In genomic region chr1:11719313-11720032, GRCh38 we compare ENCODE assay signal across 8 cellular contexts. TPM values are rescaled to one million over a fixed set of nuclear protein-coding genes. Genes with fewer than 3 reads are reported as not detected.
A peak's percentile ranks its signal among the peaks of the same experiment; 100 is the strongest.
DNase-seq lines count a peak whose midpoint lies in the region; ATAC-seq, FAIRE-seq and TF ChIP-seq lines count a peak whose summit lies in the region.

No MANE protein-coding gene starts in this region.

- H3K4me1 ChIP-seq in heart right ventricle (peaks cover 0 to 18% (median 10%) of the 10 kb centered on the region in 9 donors), psoas muscle (peaks cover 7% of the 10 kb centered on the region)

- H3K27ac ChIP-seq in heart right ventricle (peak overlapping the region in 6 of 10 donors; percentile 10 to 83 (median 38)), psoas muscle (no peak overlapping the region)

- TF ChIP-seq CTCF in heart right ventricle (IDR thresholded peaks at IDR 0.05) (peak; percentile 86 to 99 (median 98)), psoas muscle (IDR thresholded peaks at IDR 0.05) (peak; percentile 93)

- no peaks in the 10 kb centered on the region for H3K36me3 ChIP-seq in heart right ventricle
- H3K36me3 ChIP-seq in psoas muscle (ENCODE audit: insufficient read depth in 1 of 2, low read depth in 1 of 2), result no peaks in the 10 kb centered on the region

- peak overlapping the region in 9 of 10 donors; percentile 14 to 55 (median 46) for H3K4me3 ChIP-seq in heart right ventricle
- H3K4me3 ChIP-seq in psoas muscle, result peak overlapping the region; percentile 37

- DNase-seq in M059J (ENCODE audit: low read depth), result peak; percentile 51
- DNase-seq in T follicular helper cell (ENCODE audit: low read depth), result peak; percentile 78
- peak; percentile 71 for DNase-seq in activated naive CD8-positive, alpha-beta T cell treated with anti-CD3 and anti-CD28 coated beads, Interleukin-2, amount 50 U/mL, for 16 hours (ENCODE audit: low read depth, low spot score)
- DNase-seq in heart right ventricle, result peak; percentile 78 to 84
- DNase-seq in psoas muscle, result peak; percentile 83 to 89
- peak; percentile 89 for DNase-seq in ureter (ENCODE audit: low spot score)

- peaks cover 0 to 29% (median 0%) of the 10 kb centered on the region in 7 donors for H3K27me3 ChIP-seq in heart right ventricle
- peaks cover 0 to 4% (median 0%) of the 10 kb centered on the region in 3 donors for H3K27me3 ChIP-seq in psoas muscle (ENCODE audit: insufficient read depth in 3 of 3, low read length in 2 of 3)

- FAIRE-seq in A204.1 (lab: Jason Lieb, UNC), result peak; percentile 54

- ATAC-seq in GM18498 (IDR thresholded peaks at IDR 0.05; ENCODE audit: unreplicated experiment) (peak; percentile 54), heart right ventricle (peak; percentile 77 to 91 (median 83)), psoas muscle (peak; percentile 78 to 92 (median 84))

- intact Hi-C loops in heart right ventricle (cut with DNase I) (loop anchor here (1.0 to 10.0 kb wide), 9 partner anchors 37 to 685 kb away; partner anchors contain the start of genes FBXO6 (in 5 of the 10), FBXO2 (in 3 of the 10), FBXO44 (in 3 of the 10) and MAD2L2 (in 2 of the 10)), psoas muscle (cut with DNase I) (loop anchor here (5.0 kb wide), 2 partner anchors 42 to 67 kb away; partner anchors contain the start of genes FBXO2 (in 1 of the 2) and FBXO44 (in 1 of the 2))

- WGBS in heart right ventricle, 2 donors, result 8% methylated on average over 44 of the region's 44 CpGs
- WGBS in psoas muscle, 3 donors, result 10 to 11% (median 11%) methylated on average over 44 of the region's 44 CpGs

- H3K9me3 ChIP-seq in heart right ventricle, result no peaks in the 10 kb centered on the region
- no peaks in the 10 kb centered on the region for H3K9me3 ChIP-seq in psoas muscle

RNA-seq across cellular contexts. Expression of gene AGTRAP, which starts 16.5 kb away (rescaled TPM):
- 105 and 126 TPM in 2 replicates for total RNA-seq in M059J (2014; rRNA removed; shearing (Covaris generic))
- total RNA-seq in heart right ventricle (10 to 100 TPM; 12.9 to 37.9 (median 16.9) TPM), psoas muscle (10 to 100 TPM; 28.5 to 46.0 (median 42.2) TPM), ureter (33.1 TPM)
- polyA plus RNA-seq in heart right ventricle (10 to 100 TPM; 21.4 to 96.7 TPM), psoas muscle (100 to 1,000 TPM in 2 of 3 donors, 10 to 100 TPM in 1; 36.9 to 179 (median 138) TPM)

RNA-seq across cellular contexts. Expression of gene DRAXIN, which starts 28.0 kb away (rescaled TPM):
- 0.12 and 0.25 TPM in 2 replicates for total RNA-seq in M059J (2014; rRNA removed; shearing (Covaris generic))
- total RNA-seq in heart right ventricle (under 1 TPM in 8 of 10 donors, not detected in 2; 0.05 to 0.18 (median 0.12) TPM), psoas muscle (under 1 TPM in 1 of 4 donors, not detected in 3; 0.04 TPM), ureter (0.08 TPM)
- polyA plus RNA-seq in heart right ventricle (under 1 TPM; 0.01 to 0.07 TPM), psoas muscle (under 1 TPM in 2 of 3 donors, not detected in 1; 0.01 to 0.65 TPM)

RNA-seq across cellular contexts. Expression of gene MAD2L2, which starts 38.5 kb away (rescaled TPM):
- 129 and 141 TPM in 2 replicates for total RNA-seq in M059J (2014; rRNA removed; shearing (Covaris generic))
- total RNA-seq in heart right ventricle, result 10 to 100 TPM; 10.9 to 28.5 (median 17.0) TPM
- 10 to 100 TPM; 16.6 to 59.0 TPM for polyA plus RNA-seq in heart right ventricle
- 10 to 100 TPM; 25.9 to 39.0 (median 28.8) TPM for total RNA-seq in psoas muscle
- polyA plus RNA-seq in psoas muscle, result 10 to 100 TPM; 39.1 to 61.8 (median 40.5) TPM
- 16.6 TPM for total RNA-seq in ureter

RNA-seq across cellular contexts. Expression of gene C1orf167, which starts 42.5 kb away (rescaled TPM):
- total RNA-seq in M059J (2014; rRNA removed; shearing (Covaris generic)), result not detected in 2 replicates
- total RNA-seq in heart right ventricle, result 10 to 100 TPM in 1 of 10 donors, 1 to 10 TPM in 9; 2.4 to 12.8 (median 5.1) TPM
- 1 to 10 TPM; 7.5 to 9.0 TPM for polyA plus RNA-seq in heart right ventricle
- total RNA-seq in psoas muscle, result 1 to 10 TPM; 1.8 to 5.3 (median 3.4) TPM
- polyA plus RNA-seq in psoas muscle, result 1 to 10 TPM; 1.9 to 2.5 (median 2.1) TPM
- total RNA-seq in ureter, result 0.68 TPM

RNA-seq across cellular contexts. Expression of gene FBXO6, which starts 55.5 kb away (rescaled TPM):
- total RNA-seq in M059J (2014; rRNA removed; shearing (Covaris generic)), result 11.0 and 12.2 TPM in 2 replicates
- total RNA-seq in heart right ventricle (10 to 100 TPM in 1 of 10 donors, 1 to 10 TPM in 9; 4.8 to 21.7 (median 7.9) TPM), psoas muscle (10 to 100 TPM; 10.2 to 17.3 (median 13.1) TPM), ureter (7.5 TPM)
- polyA plus RNA-seq in heart right ventricle (10 to 100 TPM in 1 of 2 donors, 1 to 10 TPM in 1; 6.0 to 12.9 TPM), psoas muscle (10 to 100 TPM; 10.2 to 27.1 (median 21.4) TPM)
